In the genomic region with DNA sequence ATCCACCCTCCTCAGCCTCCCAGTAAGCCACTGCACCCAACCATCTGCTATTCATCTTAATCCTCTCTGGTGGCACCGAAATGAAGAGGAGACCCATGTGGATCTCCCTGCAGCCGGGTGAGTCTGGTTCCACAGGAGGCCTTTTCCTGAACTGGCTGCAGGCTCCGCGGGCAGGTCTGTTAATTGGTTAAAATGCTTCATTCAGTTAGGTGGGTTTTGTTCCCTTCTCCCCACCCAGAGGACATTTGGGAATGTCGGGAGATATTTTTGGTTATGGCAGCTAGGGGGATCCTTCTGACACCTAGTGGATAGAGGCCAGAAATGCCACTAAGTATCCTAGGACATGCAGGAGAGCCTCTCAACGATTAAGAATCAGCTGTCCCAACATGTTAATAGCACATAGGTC, we compare ENCODE assay signal across 8 cellular contexts. TPM values are rescaled to one million over a fixed set of nuclear protein-coding genes. Genes with fewer than 3 reads are reported as not detected.
DNase-seq lines count a peak whose midpoint lies in the region; ATAC-seq, FAIRE-seq and TF ChIP-seq lines count a peak whose summit lies in the region.

No MANE protein-coding gene starts in this region.

- WGBS in esophagus squamous epithelium, 2 donors: 0 to 43% methylated on average over 1 to 6 of the region's 6 CpGs
- 15 to 19% (median 17%) methylated on average over 6 of the region's 6 CpGs for WGBS in ovary, 3 donors

- BruUV-seq in OCI-LY7 (replicated peaks; lab: Mats Ljungman, UMichigan): no TSS peak

- peak; percentile 83 for FAIRE-seq in H54 (lab: Jason Lieb, UNC)

- no peaks in the 10 kb centered on the region for H4K20me1 ChIP-seq in OCI-LY7 (ENCODE audit: insufficient read depth, low read length)

- peaks cover 0 to 20% (median 0%) of the 10 kb centered on the region in 4 donors for H3K27me3 ChIP-seq in esophagus squamous epithelium
- no peaks in the 10 kb centered on the region for H3K27me3 ChIP-seq in ovary

- H3K4me3 ChIP-seq in OCI-LY7 (ENCODE audit: low read depth, low read length, poor library complexity, severe bottlenecking) (no peak overlapping the region), esophagus squamous epithelium (no peak overlapping the region), ovary (no peak overlapping the region)

- no peaks in the 10 kb centered on the region for H3K9me2 ChIP-seq in OCI-LY7 (ENCODE audit: insufficient read depth, low read length)

- intact Hi-C loops in OCI-LY7 (cut with micrococcal nuclease; ENCODE audit: unreplicated experiment): loop anchor here (2.0 kb wide), 1 partner anchor 78 kb away; a partner anchor contains a TSS
- intact Hi-C loops in esophagus squamous epithelium (cut with DNase I): no loop called here
- intact Hi-C loops in ovary (cut with DNase I): loop anchor here in 3 of 4 donors (10.0 kb wide), 2 partner anchors 56 to 296 kb away; a partner anchor contains a TSS

- no peak overlapping the region for H3K27ac ChIP-seq in OCI-LY7 (ENCODE audit: low read depth, low read length, poor library complexity, severe bottlenecking)
- no peak overlapping the region for H3K27ac ChIP-seq in esophagus squamous epithelium
- no peak overlapping the region for H3K27ac ChIP-seq in ovary

- no peaks in the 10 kb centered on the region for H3K36me3 ChIP-seq in OCI-LY7 (ENCODE audit: insufficient read depth, low read length)
- no peaks in the 10 kb centered on the region for H3K36me3 ChIP-seq in esophagus squamous epithelium
- H3K36me3 ChIP-seq in ovary: no peaks in the 10 kb centered on the region

- no peak overlapping the region for H2AFZ ChIP-seq in OCI-LY7 (ENCODE audit: low read length)

- DNase-seq in AG20443 (ENCODE audit: low spot score) (peak; percentile 71), H54 (ENCODE audit: insufficient read length, low spot score) (peak; percentile 44), OCI-LY7 (ENCODE audit: low spot score) (peak; percentile 45), esophagus squamous epithelium (lab: John Stamatoyannopoulos, UW) (no peak), ovary (peak in 2 of 5 donors; percentile 13 to 23), GM19238 (ENCODE audit: insufficient read length, low spot score) (no peak)

- H3K4me1 ChIP-seq in OCI-LY7 (ENCODE audit: insufficient read depth, low read length, poor library complexity, severe bottlenecking) (peaks cover 29% of the 10 kb centered on the region), esophagus squamous epithelium (peaks cover 0 to 6% (median 0%) of the 10 kb centered on the region in 3 donors), ovary (ENCODE audit: insufficient read depth) (no peaks in the 10 kb centered on the region)

- TF ChIP-seq POLR2A in H54 (IDR thresholded peaks at IDR 0.05; ENCODE audit: low read depth, low read length): no peak
- no peak for TF ChIP-seq POLR2A in esophagus squamous epithelium (IDR thresholded peaks at IDR 0.05)
- no peak for TF ChIP-seq POLR2A in ovary (IDR thresholded peaks at IDR 0.05)

- CTCF ChIA-PET in OCI-LY7 (lab: Charles Lee; ENCODE audit: unreplicated experiment): interaction anchor here (0.8 kb wide), 1 partner anchor 30 kb away, joined by 3 read pairs; no protein-coding TSS in a partner anchor

- TF ChIP-seq EP300 in ovary (IDR thresholded peaks at IDR 0.05): no peak

- POLR2A ChIA-PET in OCI-LY7 (lab: Charles Lee): interaction anchor here (0.7 to 0.8 kb wide), 2 partner anchors 8 to 42 kb away, joined by 3 read pairs; no protein-coding TSS in a partner anchor

- H3K79me2 ChIP-seq in OCI-LY7 (ENCODE audit: insufficient read depth, low read depth, low read length): no peaks in the 10 kb centered on the region

- H3K9me3 ChIP-seq in OCI-LY7 (ENCODE audit: low read length): no peaks in the 10 kb centered on the region
- H3K9me3 ChIP-seq in esophagus squamous epithelium: no peaks in the 10 kb centered on the region
- no peaks in the 10 kb centered on the region for H3K9me3 ChIP-seq in ovary

- H3K4me2 ChIP-seq in OCI-LY7 (ENCODE audit: low read length): no peak overlapping the region

- peak; percentile 77 for TF ChIP-seq CTCF in OCI-LY7 (conservative IDR thresholded peaks at IDR 0.05; ENCODE audit: low read length)
- peak in 5 of 6 experiments; percentile 28 to 57 (median 43) for TF ChIP-seq CTCF in esophagus squamous epithelium (IDR thresholded peaks at IDR 0.05)
- peak in 2 of 3 donors; percentile 50 to 64 for TF ChIP-seq CTCF in ovary (IDR thresholded peaks at IDR 0.05)

- no peak for ATAC-seq in HG03135 (IDR thresholded peaks at IDR 0.05; ENCODE audit: unreplicated experiment)
- ATAC-seq in HG03025 (IDR thresholded peaks at IDR 0.05; ENCODE audit: low FRiP score, unreplicated experiment): no peak

RNA-seq across cellular contexts. Expression of a gene that starts 16.7 kb away (rescaled TPM):
- not detected in 2 replicates for total RNA-seq in OCI-LY7 (2014; rRNA removed; shearing (Covaris generic))
- total RNA-seq in OCI-LY7 (2022) (0.32 and 0.55 TPM in 2 replicates), esophagus squamous epithelium (1 to 10 TPM in 3 of 4 donors, under 1 TPM in 1; 0.13 to 3.4 (median 1.6) TPM), ovary (under 1 TPM; 0.12 to 0.72 (median 0.30) TPM)
- polyA plus RNA-seq in ovary: 1 to 10 TPM in 1 of 2 donors, under 1 TPM in 1; 0.16 to 1.7 TPM

RNA-seq across cellular contexts. Expression of a gene that starts 48.9 kb away (rescaled TPM):
- not detected in 2 replicates for total RNA-seq in OCI-LY7 (2014; rRNA removed; shearing (Covaris generic))
- not detected in 2 replicates for total RNA-seq in OCI-LY7 (2022)
- not detected for total RNA-seq in esophagus squamous epithelium
- total RNA-seq in ovary: under 1 TPM in 3 of 7 donors, not detected in 4; 0.07 to 0.48 (median 0.15) TPM
- polyA plus RNA-seq in ovary: not detected

RNA-seq across cellular contexts. Expression of a gene that starts 50.1 kb away (rescaled TPM):
- total RNA-seq in OCI-LY7 (2014; rRNA removed; shearing (Covaris generic)): 9.4 and 10.6 TPM in 2 replicates
- total RNA-seq in OCI-LY7 (2022) (12.6 and 15.8 TPM in 2 replicates), esophagus squamous epithelium (1 to 10 TPM in 2 of 4 donors, under 1 TPM in 2; 0.40 to 3.6 (median 1.9) TPM), ovary (10 to 100 TPM; 31.8 to 67.9 (median 43.1) TPM)
- 10 to 100 TPM; 21.4 to 47.7 TPM for polyA plus RNA-seq in ovary

Comparison
In these comparisons a context has a peak if more than half of its experiments do, and no peak if none do; other contexts are left out.
1. DNase-seq: peak in AG20443 (single experiment), H54 (single experiment) and OCI-LY7 (single experiment); none in esophagus squamous epithelium (single experiment) and GM19238 (single experiment).
2. Peak in every context shown above with its lines, with median percentiles within 50 percentile points of each other: CTCF ChIP-seq.